Comparison of ENCODE assay signal across 13 cellular contexts in the genomic region with DNA sequence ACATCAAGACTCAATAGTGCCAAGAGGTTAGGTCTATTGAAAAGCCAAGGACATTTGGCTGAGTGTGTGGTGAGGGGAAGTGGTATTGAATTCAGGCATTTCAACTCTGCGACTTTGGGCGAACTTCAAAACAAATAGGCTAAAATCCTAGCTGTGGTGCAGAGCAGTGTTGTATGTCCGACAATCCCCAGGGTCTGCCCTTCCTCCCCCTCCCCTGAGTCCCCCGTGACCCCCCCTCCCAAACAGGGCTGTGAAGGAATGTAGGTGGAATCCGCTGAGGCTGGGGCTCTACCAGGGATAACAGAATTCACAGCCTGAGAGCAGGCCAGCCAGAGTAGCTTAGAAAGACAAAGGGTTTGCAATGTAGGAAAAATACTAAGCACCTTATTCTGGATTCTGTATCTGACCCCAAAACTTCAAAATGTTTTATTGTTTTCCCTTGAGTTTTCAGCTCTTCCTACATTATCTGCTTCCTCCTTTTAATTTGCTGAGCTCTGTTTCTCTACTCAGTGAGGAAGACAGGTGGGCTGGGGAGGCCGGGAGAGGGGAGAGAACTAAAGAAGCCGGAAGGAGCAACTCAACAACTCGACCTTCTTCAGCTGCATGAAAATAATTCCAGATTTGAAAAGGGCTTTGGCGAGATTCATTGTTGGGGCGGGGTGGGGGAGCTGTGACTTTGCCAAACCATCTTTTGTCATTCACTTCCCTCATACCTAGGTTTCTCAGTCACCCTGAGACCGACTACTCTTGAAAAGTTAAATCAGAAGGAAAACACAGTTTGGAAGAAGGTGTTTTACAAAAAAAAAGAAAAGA.
DNase-seq lines count a peak whose midpoint lies in the region; TF ChIP-seq lines count a peak whose summit lies in the region.
"Had no signal": no experiment of that assay in that cellular context is flagged by ENCODE, and none has a peak within 500 bp of the region (broad histone marks: within the 10 kb centered on the region; RNA-seq: fewer than 3 reads in every experiment).

No MANE protein-coding gene starts in this region.

- 34% methylated on average over 9 of the region's 11 CpGs for WGBS in smooth muscle cell (ENCODE audit: low lambda C conversion rate)

- H3K4me3 ChIP-seq in HUES6 (ENCODE audit: low read depth, low read length) (peak overlapping the region; percentile 46), smooth muscle cell (no peak overlapping the region), WERI-Rb-1 (ENCODE audit: low read depth, low read length) (no peak overlapping the region)
- H3K4me3 ChIP-seq: body of pancreas had no signal

- DNase-seq in fibroblast of gingiva (ENCODE audit: low read depth) (peak; percentile 6), smooth muscle cell (lab: John Stamatoyannopoulos, UW; ENCODE audit: unreplicated experiment) (no peak), NCI-H187 (lab: John Stamatoyannopoulos, UW) (no peak), WERI-Rb-1 (no peak), cerebellar cortex (ENCODE audit: low spot score) (no peak)
- DNase-seq in activated CD4-positive, alpha-beta T cell treated with anti-CD3 and anti-CD28 coated beads, Interleukin-2, amount 50 U/mL, for 4 hours: no peak
- DNase-seq: activated CD4-positive, CD25-positive, alpha-beta regulatory T cell; activated T-cell treated with anti-CD3 and anti-CD28 coated beads, Interleukin-2, amount 50 U/mL, for 4 hours; NCI-H1105 treated with DMSO at 0.1 percent for 48 hours; SIG-M5 had no signal

- no peak for TF ChIP-seq CTCF in smooth muscle cell (IDR thresholded peaks at IDR 0.05; ENCODE audit: borderline replicate concordance, insufficient read depth, poor library complexity, severe bottlenecking)
- TF ChIP-seq CTCF in WERI-Rb-1 (IDR thresholded peaks at IDR 0.05; ENCODE audit: low read depth, low read length): no peak

- H3K27ac ChIP-seq in HUES6 (ENCODE audit: low read depth, low read length) (peak overlapping the region; percentile 95), layer of hippocampus (ENCODE audit: low read depth, low read length) (peak overlapping the region; percentile 8), smooth muscle cell (ENCODE audit: low read depth) (no peak overlapping the region), WERI-Rb-1 (no peak overlapping the region)
- H3K27ac ChIP-seq: body of pancreas had no signal

- H3K36me3 ChIP-seq in HUES6 (ENCODE audit: control insufficient read depth, insufficient read depth, low read length): peaks cover 2% of the 10 kb centered on the region; the same call in 1 of the 2 replicates
- H3K36me3 ChIP-seq in smooth muscle cell (ENCODE audit: low read depth): no peaks in the 10 kb centered on the region
- no peaks in the 10 kb centered on the region for H3K36me3 ChIP-seq in WERI-Rb-1

- H3F3A ChIP-seq in smooth muscle cell (ENCODE audit: low read depth): no peaks in the 10 kb centered on the region

- H3K4me2 ChIP-seq in smooth muscle cell: peak overlapping the region; percentile 50

- H3K9ac ChIP-seq in HUES6 (ENCODE audit: low read length): peak overlapping the region; percentile 60
- no peak overlapping the region for H3K9ac ChIP-seq in smooth muscle cell (ENCODE audit: low read depth)

- H3K27me3 ChIP-seq in HUES6 (ENCODE audit: control insufficient read depth, insufficient read depth, low read length): no peaks in the 10 kb centered on the region
- no peaks in the 10 kb centered on the region for H3K27me3 ChIP-seq in layer of hippocampus (ENCODE audit: control insufficient read depth, insufficient read depth, low read length)
- H3K27me3 ChIP-seq in smooth muscle cell (ENCODE audit: low read depth): no peaks in the 10 kb centered on the region
- H3K27me3 ChIP-seq in WERI-Rb-1 (ENCODE audit: insufficient read depth, low read depth, severe bottlenecking): peaks cover 3% of the 10 kb centered on the region
- H3K27me3 ChIP-seq: body of pancreas had no signal

- H3K79me2 ChIP-seq in smooth muscle cell (ENCODE audit: low read depth): no peaks in the 10 kb centered on the region

- H3K4me1 ChIP-seq in HUES6 (ENCODE audit: control insufficient read depth, insufficient read depth, low read length) (peaks cover 33% of the 10 kb centered on the region), smooth muscle cell (ENCODE audit: low read depth) (peaks cover 22% of the 10 kb centered on the region)
- H3K4me1 ChIP-seq: body of pancreas had no signal

- H4K20me1 ChIP-seq in smooth muscle cell (ENCODE audit: low read depth): no peaks in the 10 kb centered on the region

- peak overlapping the region; percentile 77 for H2AFZ ChIP-seq in smooth muscle cell (ENCODE audit: low read depth)

- H3K9me3 ChIP-seq in HUES6 (ENCODE audit: control insufficient read depth, insufficient read depth, low read depth, low read length) (peaks cover 15% of the 10 kb centered on the region), smooth muscle cell (replicated peaks; ENCODE audit: low read depth) (no peaks in the 10 kb centered on the region), WERI-Rb-1 (ENCODE audit: severe bottlenecking) (peaks cover 4% of the 10 kb centered on the region)
- H3K9me3 ChIP-seq: body of pancreas had no signal

Comparison
In these comparisons a context has a peak if more than half of its experiments do, and no peak if none do; other contexts are left out.
1. H3K27ac ChIP-seq: peak in HUES6 (single experiment) and layer of hippocampus (single experiment); none in smooth muscle cell (single experiment) and WERI-Rb-1 (single experiment).